Comparison of ENCODE assay signal across 8 cellular contexts in the genomic region with DNA sequence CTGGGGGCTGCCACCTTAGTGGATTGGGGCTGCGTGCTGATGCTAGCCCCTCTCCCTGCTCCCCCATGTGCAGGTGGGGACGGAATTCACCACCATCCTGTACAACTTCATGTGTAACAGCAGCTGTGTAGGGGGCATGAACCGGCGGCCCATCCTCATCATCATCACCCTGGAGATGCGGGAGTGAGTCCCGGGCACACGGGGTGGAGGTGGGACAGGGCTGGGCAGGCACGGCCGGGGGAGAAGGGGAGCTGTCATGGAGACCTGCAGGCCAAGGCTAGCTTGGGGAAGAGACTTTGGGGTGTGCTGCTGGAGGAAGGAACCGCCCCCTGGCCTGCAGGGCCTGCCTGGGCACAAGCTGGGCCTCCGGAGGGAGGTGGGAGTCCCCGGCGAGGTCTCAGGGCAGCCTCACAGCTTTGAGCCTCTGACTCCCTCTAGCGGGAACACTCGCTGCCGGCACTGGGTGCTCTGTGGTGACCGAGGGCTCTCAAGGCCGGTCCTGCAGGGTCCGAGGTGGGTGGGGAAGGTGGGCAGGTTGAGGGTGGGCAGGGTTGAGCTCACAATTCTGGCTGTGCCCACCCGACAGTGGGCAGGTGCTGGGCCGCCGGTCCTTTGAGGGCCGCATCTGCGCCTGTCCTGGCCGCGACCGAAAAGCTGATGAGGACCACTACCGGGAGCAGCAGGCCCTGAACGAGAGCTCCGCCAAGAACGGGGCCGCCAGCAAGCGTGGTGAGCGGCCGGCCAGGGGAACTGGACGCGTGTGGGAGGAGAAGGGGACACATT. TPM values are rescaled to one million over a fixed set of nuclear protein-coding genes. Genes with fewer than 3 reads are reported as not detected.
DNase-seq lines count a peak whose midpoint lies in the region; ATAC-seq and TF ChIP-seq lines count a peak whose summit lies in the region.

No MANE protein-coding gene starts in this region.

- intact Hi-C loops in left colon (cut with DNase I, micrococcal nuclease): no loop called here

- no peak overlapping the region for H3K4me3 Mint-ChIP-seq in activated T-cell treated with anti-CD3 and anti-CD28 coated beads, Interleukin-2, amount 50 U/mL, for 72 hours
- H3K4me3 Mint-ChIP-seq in stimulated activated naive B cell treated with anti-CD40 and anti-IgM and Interleukin-4, amounts not matched to agents 10 μg/mL and 1 μg/mL and 100 μg/mL, for 72 hours: no peak overlapping the region

- no peak overlapping the region for H3K27ac ChIP-seq in foreskin keratinocyte

- no peaks in the 10 kb centered on the region for H3K4me1 Mint-ChIP-seq in activated T-cell treated with anti-CD3 and anti-CD28 coated beads, Interleukin-2, amount 50 U/mL, for 72 hours (ENCODE audit: low read depth)
- peaks cover 4 to 6% of the 10 kb centered on the region in 2 donors for H3K4me1 Mint-ChIP-seq in stimulated activated naive B cell treated with anti-CD40 and anti-IgM and Interleukin-4, amounts not matched to agents 10 μg/mL and 1 μg/mL and 100 μg/mL, for 72 hours

- H3K27ac Mint-ChIP-seq in activated T-cell treated with anti-CD3 and anti-CD28 coated beads, Interleukin-2, amount 50 U/mL, for 72 hours: no peak overlapping the region
- no peak overlapping the region for H3K27ac Mint-ChIP-seq in stimulated activated naive B cell treated with anti-CD40 and anti-IgM and Interleukin-4, amounts not matched to agents 10 μg/mL and 1 μg/mL and 100 μg/mL, for 72 hours

- H3K27me3 Mint-ChIP-seq in activated T-cell treated with anti-CD3 and anti-CD28 coated beads, Interleukin-2, amount 50 U/mL, for 72 hours (ENCODE audit: low read depth): peaks cover 14% of the 10 kb centered on the region
- H3K27me3 Mint-ChIP-seq in stimulated activated naive B cell treated with anti-CD40 and anti-IgM and Interleukin-4, amounts not matched to agents 10 μg/mL and 1 μg/mL and 100 μg/mL, for 72 hours: peaks cover 30 to 38% of the 10 kb centered on the region in 2 donors

- peak; percentile 33 to 39 for ATAC-seq in activated T-cell treated with anti-CD3 and anti-CD28 coated beads, Interleukin-2, amount 50 U/mL, for 72 hours (replicated peaks in 1 of 2)
- peak; percentile 25 for ATAC-seq in foreskin keratinocyte
- ATAC-seq in stimulated activated naive B cell treated with anti-CD40 and anti-IgM and Interleukin-4, amounts not matched to agents 10 μg/mL and 1 μg/mL and 100 μg/mL, for 72 hours (replicated peaks): peak; percentile 74 to 75
- ATAC-seq in left colon: no peak
- ATAC-seq in GM19397 (IDR thresholded peaks at IDR 0.05; ENCODE audit: unreplicated experiment): no peak
- ATAC-seq in HG02571 (IDR thresholded peaks at IDR 0.05; ENCODE audit: unreplicated experiment): no peak

- peak in 1 of 2 donors; percentile 25 for DNase-seq in activated T-cell treated with anti-CD3 and anti-CD28 coated beads, Interleukin-2, amount 50 U/mL, for 72 hours
- DNase-seq in activated T-cell treated with anti-CD3 and anti-CD28 coated beads, Interleukin-2, amount 50 U/mL, for 1 hour: no peak
- DNase-seq in RPMI7951 (ENCODE audit: low read depth) (peak; percentile 20), foreskin keratinocyte (no peak), left colon (no peak)
- DNase-seq in stimulated activated naive B cell treated with anti-CD40 and anti-IgM and Interleukin-4, amounts not matched to agents 10 μg/mL and 1 μg/mL and 100 μg/mL, for 72 hours: peak; percentile 32

- no peaks in the 10 kb centered on the region for H3K36me3 Mint-ChIP-seq in activated T-cell treated with anti-CD3 and anti-CD28 coated beads, Interleukin-2, amount 50 U/mL, for 72 hours (ENCODE audit: insufficient read depth in 2 of 2)
- no peaks in the 10 kb centered on the region for H3K36me3 Mint-ChIP-seq in stimulated activated naive B cell treated with anti-CD40 and anti-IgM and Interleukin-4, amounts not matched to agents 10 μg/mL and 1 μg/mL and 100 μg/mL, for 72 hours

- TF ChIP-seq CTCF in foreskin keratinocyte (conservative IDR thresholded peaks at IDR 0.05): peak; percentile 58

- H3K4me1 ChIP-seq in foreskin keratinocyte: no peaks in the 10 kb centered on the region

- no peaks in the 10 kb centered on the region for H3K27me3 ChIP-seq in foreskin keratinocyte

- H3K9me3 Mint-ChIP-seq in activated T-cell treated with anti-CD3 and anti-CD28 coated beads, Interleukin-2, amount 50 U/mL, for 72 hours: no peaks in the 10 kb centered on the region
- no peaks in the 10 kb centered on the region for H3K9me3 Mint-ChIP-seq in stimulated activated naive B cell treated with anti-CD40 and anti-IgM and Interleukin-4, amounts not matched to agents 10 μg/mL and 1 μg/mL and 100 μg/mL, for 72 hours

RNA-seq across cellular contexts. Expression of gene CCDC27, which starts 25.0 kb away (rescaled TPM):
- total RNA-seq in activated T-cell treated with anti-CD3 and anti-CD28 coated beads, Interleukin-2, amount 50 U/mL, for 72 hours: not detected
- not detected in 2 replicates for total RNA-seq in RPMI7951 (2014; rRNA removed; shearing (Covaris generic))
- total RNA-seq in foreskin keratinocyte: not detected in 2 replicates
- not detected in 2 replicates for polyA plus RNA-seq in foreskin keratinocyte
- not detected for total RNA-seq in left colon

RNA-seq across cellular contexts. Expression of gene SMIM1, which starts 45.3 kb away (rescaled TPM):
- total RNA-seq in activated T-cell treated with anti-CD3 and anti-CD28 coated beads, Interleukin-2, amount 50 U/mL, for 72 hours: 1 to 10 TPM; 2.5 to 3.4 TPM
- total RNA-seq in RPMI7951 (2014; rRNA removed; shearing (Covaris generic)): 3.4 TPM in 1 of 2 replicates, not detected in the other
- 4.6 and 5.3 TPM in 2 replicates for total RNA-seq in foreskin keratinocyte
- 5.8 and 6.8 TPM in 2 replicates for polyA plus RNA-seq in foreskin keratinocyte
- 1 to 10 TPM; 1.8 to 4.6 TPM for total RNA-seq in left colon

Comparison
In these comparisons a context has a peak if more than half of its experiments do, and no peak if none do; other contexts are left out.
1. ATAC-seq: peak in activated T-cell treated with anti-CD3 and anti-CD28 coated beads, Interleukin-2, amount 50 U/mL, for 72 hours (2 of 2), foreskin keratinocyte (single experiment) and stimulated activated naive B cell treated with anti-CD40 and anti-IgM and Interleukin-4, amounts not matched to agents 10 μg/mL and 1 μg/mL and 100 μg/mL, for 72 hours (2 of 2); none in left colon (single experiment), GM19397 (single experiment) and HG02571 (single experiment).
2. DNase-seq: peak in RPMI7951 (single experiment) and stimulated activated naive B cell treated with anti-CD40 and anti-IgM and Interleukin-4, amounts not matched to agents 10 μg/mL and 1 μg/mL and 100 μg/mL, for 72 hours (single experiment); none in activated T-cell treated with anti-CD3 and anti-CD28 coated beads, Interleukin-2, amount 50 U/mL, for 1 hour (single experiment), foreskin keratinocyte (0 of 2) and left colon (0 of 2).